In genomic region chr21:41762753-41763152, GRCh38 we compare ENCODE assay signal across 19 cellular contexts. TPM values are rescaled to one million over a fixed set of nuclear protein-coding genes. Genes with fewer than 3 reads are reported as not detected.
A peak's percentile ranks its signal among the peaks of the same experiment; 100 is the strongest.
DNase-seq lines count a peak whose midpoint lies in the region; ATAC-seq and TF ChIP-seq lines count a peak whose summit lies in the region.
"Had no signal": no experiment of that assay in that cellular context is flagged by ENCODE, and none has a peak within 500 bp of the region (broad histone marks: within the 10 kb centered on the region; RNA-seq: fewer than 3 reads in every experiment).

No MANE protein-coding gene starts in this region.

- no peak overlapping the region for H2BK20ac ChIP-seq in H9 (ENCODE audit: low read depth, low read length, poor library complexity, severe bottlenecking)

- no peak overlapping the region for H2AK5ac ChIP-seq in H9 (ENCODE audit: insufficient read length, low read length)

- H3K18ac ChIP-seq in H9 (ENCODE audit: insufficient read length, low read depth, low read length), result peak overlapping the region; percentile 3

- H3K4me3 Mint-ChIP-seq in H9 (peak overlapping the region; percentile 58 to 82), progenitor cell of endocrine pancreas (ENCODE audit: low read depth) (peak overlapping the region; percentile 68)
- H3K4me3 Mint-ChIP-seq: activated CD4-positive, alpha-beta T cell treated with anti-CD3 and anti-CD28 coated beads, Interleukin-2, amount 10 ng/mL, durations not matched to agents 7 days and 5 days; activated naive CD4-positive, alpha-beta T cell treated with anti-CD3 and anti-CD28 coated beads, Interleukin-2, amount 50 U/mL, for 24 hours; natural killer cell had no signal

- H3K27me3 Mint-ChIP-seq in H9 (ENCODE audit: low read depth) (peaks cover 79% of the 10 kb centered on the region), progenitor cell of endocrine pancreas (peaks cover 5% of the 10 kb centered on the region)

- peak overlapping the region; percentile 61 for H3K4me2 ChIP-seq in H9 (ENCODE audit: insufficient read depth, insufficient read length, low read length)
- no peak overlapping the region for H3K4me2 ChIP-seq in Karpas-422 (ENCODE audit: low read depth, low read length, poor library complexity, severe bottlenecking)

- H3K9me3 Mint-ChIP-seq in H9 (peaks cover 0 to 2% of the 10 kb centered on the region in 2 experiments; a peak in 2 of 5 replicates), progenitor cell of endocrine pancreas (ENCODE audit: low read depth) (no peaks in the 10 kb centered on the region)
- H3K9me3 Mint-ChIP-seq: activated CD4-positive, alpha-beta T cell treated with anti-CD3 and anti-CD28 coated beads, Interleukin-2, amount 10 ng/mL, durations not matched to agents 7 days and 5 days; activated naive CD4-positive, alpha-beta T cell treated with anti-CD3 and anti-CD28 coated beads, Interleukin-2, amount 50 U/mL, for 24 hours; natural killer cell had no signal

- no peaks in the 10 kb centered on the region for H4K20me1 ChIP-seq in H9 (ENCODE audit: control insufficient read depth, insufficient read depth, insufficient read length)
- no peaks in the 10 kb centered on the region for H4K20me1 ChIP-seq in Karpas-422 (ENCODE audit: insufficient read depth, low read depth, low read length)

- intact Hi-C loops in breast epithelium (cut with DNase I; ENCODE audit: low total_unique reads), result no loop called here
- intact Hi-C loops in ascending aorta (cut with DNase I), result loop anchor here (10.0 kb wide), 1 partner anchor 1962 kb away; no protein-coding TSS in a partner anchor

- no peaks in the 10 kb centered on the region for H3K36me3 ChIP-seq in breast epithelium
- no peaks in the 10 kb centered on the region for H3K36me3 ChIP-seq in iPS-18a (ENCODE audit: control insufficient read depth, low read depth, low read length)
- no peaks in the 10 kb centered on the region for H3K36me3 ChIP-seq in ascending aorta
- H3K36me3 ChIP-seq in Karpas-422 (ENCODE audit: insufficient read depth, low read length), result no peaks in the 10 kb centered on the region
- H3K36me3 ChIP-seq: brain microvascular endothelial cell, SJCRH30 had no signal

- peaks cover 30% of the 10 kb centered on the region for H3K23me2 ChIP-seq in H9 (ENCODE audit: insufficient read length, low read depth, low read length, poor library complexity, severe bottlenecking)

- H3K9me3 ChIP-seq in H9 (ENCODE audit: control insufficient read depth, low read depth, low read length), result no peaks in the 10 kb centered on the region
- H3K9me3 ChIP-seq in breast epithelium, result no peaks in the 10 kb centered on the region
- no peaks in the 10 kb centered on the region for H3K9me3 ChIP-seq in iPS-18a (ENCODE audit: control insufficient read depth, low read depth, low read length)
- H3K9me3 ChIP-seq in ascending aorta, result no peaks in the 10 kb centered on the region
- no peaks in the 10 kb centered on the region for H3K9me3 ChIP-seq in Karpas-422 (ENCODE audit: low read length)
- H3K9me3 ChIP-seq: SJCRH30 had no signal

- H3K4me1 Mint-ChIP-seq in H9, result peaks cover 72 to 75% of the 10 kb centered on the region in 2 experiments
- peaks cover 59% of the 10 kb centered on the region for H3K4me1 Mint-ChIP-seq in progenitor cell of endocrine pancreas (ENCODE audit: low read depth)

- H2BK5ac ChIP-seq in H9 (ENCODE audit: insufficient read length, low read length), result no peak overlapping the region

- TF ChIP-seq POLR2A in breast epithelium (IDR thresholded peaks at IDR 0.05), result no peak

- H4K8ac ChIP-seq in H9 (replicated peaks; ENCODE audit: insufficient read length, low read depth, low read length), result no peak overlapping the region

- H3K27ac Mint-ChIP-seq in H9 (no peak overlapping the region; a peak in 1 of 7 replicates), progenitor cell of endocrine pancreas (peak overlapping the region; percentile 89)
- H3K27ac Mint-ChIP-seq: activated CD4-positive, alpha-beta T cell treated with anti-CD3 and anti-CD28 coated beads, Interleukin-2, amount 10 ng/mL, durations not matched to agents 7 days and 5 days; activated naive CD4-positive, alpha-beta T cell treated with anti-CD3 and anti-CD28 coated beads, Interleukin-2, amount 50 U/mL, for 24 hours; natural killer cell had no signal

- H3K36me3 Mint-ChIP-seq in H9 (ENCODE audit: insufficient read depth in 1 of 3, low read depth in 3 of 3) (no peaks in the 10 kb centered on the region), progenitor cell of endocrine pancreas (ENCODE audit: insufficient read depth) (peaks cover 3% of the 10 kb centered on the region)
- H3K36me3 Mint-ChIP-seq: activated naive CD4-positive, alpha-beta T cell treated with anti-CD3 and anti-CD28 coated beads, Interleukin-2, amount 50 U/mL, for 24 hours had no signal

- peak overlapping the region; percentile 90 for H2BK120ac ChIP-seq in H9 (ENCODE audit: low read depth, low read length, poor library complexity, severe bottlenecking)

- H3K27me3 ChIP-seq in H9 (ENCODE audit: insufficient read depth, low read length) (peaks cover 50% of the 10 kb centered on the region), breast epithelium (peaks cover 0 to 8% of the 10 kb centered on the region in 2 donors), iPS-18a (ENCODE audit: control insufficient read depth, insufficient read depth, low read length) (peaks cover 75% of the 10 kb centered on the region), ascending aorta (no peaks in the 10 kb centered on the region), Karpas-422 (ENCODE audit: low read length) (no peaks in the 10 kb centered on the region)

- H3K79me2 ChIP-seq in H9 (ENCODE audit: insufficient read depth, low read length) (no peaks in the 10 kb centered on the region), Karpas-422 (ENCODE audit: low read length) (no peaks in the 10 kb centered on the region)

- no peak overlapping the region for H3K23ac ChIP-seq in H9 (ENCODE audit: insufficient read length, low read depth, low read length)

- no peak overlapping the region for H4K5ac ChIP-seq in H9 (ENCODE audit: insufficient read length, low read depth, low read length)

- no peak overlapping the region for H3K4ac ChIP-seq in H9 (ENCODE audit: low read depth, low read length)

- H2AFZ ChIP-seq in H9 (ENCODE audit: low read length) (no peak overlapping the region), Karpas-422 (ENCODE audit: low read length) (no peak overlapping the region)

- TF ChIP-seq CTCF in H9 (conservative IDR thresholded peaks at IDR 0.05) (no peak), breast epithelium (IDR thresholded peaks at IDR 0.05) (no peak), progenitor cell of endocrine pancreas (IDR thresholded peaks at IDR 0.05; ENCODE audit: unreplicated experiment) (no peak), ascending aorta (IDR thresholded peaks at IDR 0.05) (no peak)

- no peak overlapping the region for H3K14ac ChIP-seq in H9 (ENCODE audit: insufficient read depth, low read length)

- H3K56ac ChIP-seq in H9 (ENCODE audit: insufficient read length, low read depth, low read length), result no peak overlapping the region

- H3K27ac ChIP-seq in H9 (ENCODE audit: insufficient read length, low read depth, low read length) (no peak overlapping the region), breast epithelium (peak overlapping the region; percentile 55 to 85), iPS-18a (ENCODE audit: low read length) (no peak overlapping the region), ascending aorta (peak overlapping the region in 1 of 2 donors; percentile 74), Karpas-422 (ENCODE audit: low read length) (no peak overlapping the region)
- H3K27ac ChIP-seq: brain microvascular endothelial cell, SJCRH30 had no signal

- DNase-seq in H9, result no peak
- no peak for DNase-seq in breast epithelium (ENCODE audit: low spot score in 2 of 2)
- DNase-seq in progenitor cell of endocrine pancreas (ENCODE audit: low spot score, unreplicated experiment), result no peak
- no peak for DNase-seq in ascending aorta (ENCODE audit: low spot score in 2 of 2)
- no peak for DNase-seq in DMS53 treated with DMSO at 0.1 percent for 48 hours (lab: John Stamatoyannopoulos, UW; ENCODE audit: unreplicated experiment)
- DNase-seq in Karpas-422, result no peak
- DNase-seq: activated CD4-positive, alpha-beta T cell treated with anti-CD3 and anti-CD28 coated beads, Interleukin-2, amount 10 ng/mL, durations not matched to agents 7 days and 5 days; activated T-cell treated with anti-CD3 and anti-CD28 coated beads, Interleukin-2, amount 50 U/mL, for 1 hour; AML-193; brain microvascular endothelial cell; GF-D8; natural killer cell; NCI-H510A; SJCRH30; stimulated activated CD4-positive, alpha-beta T cell treated with anti-CD3 and anti-CD28 coated beads, Interleukin-1b, Interleukin-23, amount 100 ng/mL, for 48 hours; T-helper 9 cell had no signal

- H3T11ph ChIP-seq in H9 (ENCODE audit: low read length), result no peak overlapping the region

- no peak overlapping the region for H2BK15ac ChIP-seq in H9 (ENCODE audit: low read depth, low read length)

- no peak overlapping the region for H2BK12ac ChIP-seq in H9 (ENCODE audit: insufficient read length, low read depth, low read length)

- H3K4me3 ChIP-seq in breast epithelium (no peak overlapping the region), iPS-18a (ENCODE audit: low read length) (peak overlapping the region; percentile 53), ascending aorta (no peak overlapping the region), Karpas-422 (ENCODE audit: low read length) (no peak overlapping the region)
- H3K4me3 ChIP-seq: SJCRH30 had no signal

- ATAC-seq in GM21737 (IDR thresholded peaks at IDR 0.05; ENCODE audit: unreplicated experiment), result no peak
- ATAC-seq: natural killer cell had no signal

- no peaks in the 10 kb centered on the region for H3K9me2 ChIP-seq in Karpas-422 (replicated peaks; ENCODE audit: insufficient read depth, low read length)

- H4K91ac ChIP-seq in H9 (ENCODE audit: insufficient read length, low read depth, low read length), result no peak overlapping the region

- H3K9ac ChIP-seq in H9 (ENCODE audit: extremely low read depth, insufficient read length, low read length) (no peak overlapping the region), iPS-18a (ENCODE audit: low read length) (peak overlapping the region; percentile 6), Karpas-422 (ENCODE audit: low read length) (no peak overlapping the region)

- WGBS in H9 (ENCODE audit: extremely low coverage, insufficient read length, low lambda C conversion rate), result no CpG with 5 or more reads among the region's 16 CpGs

- H3K4me1 ChIP-seq in H9 (ENCODE audit: insufficient read depth, low read length) (peaks cover 6% of the 10 kb centered on the region; the same call in 1 of the 2 replicates), breast epithelium (peaks cover 0 to 25% of the 10 kb centered on the region in 2 donors), iPS-18a (ENCODE audit: control insufficient read depth, low read depth, low read length) (peaks cover 44% of the 10 kb centered on the region), ascending aorta (peaks cover 5 to 21% of the 10 kb centered on the region in 2 donors), Karpas-422 (ENCODE audit: low read length) (no peaks in the 10 kb centered on the region)
- H3K4me1 ChIP-seq: SJCRH30 had no signal

- H3K79me1 ChIP-seq in H9 (ENCODE audit: insufficient read depth, low read depth, low read length, poor library complexity, severe bottlenecking), result no peaks in the 10 kb centered on the region

RNA-seq across cellular contexts. Expression of gene RIPK4, which starts 4.1 kb away (rescaled TPM):
- total RNA-seq in H9 (2021), result 2.9 and 3.6 TPM in 2 replicates
- 10 to 100 TPM in 2 of 3 donors, not detected in 1; 15.7 to 30.3 TPM for total RNA-seq in breast epithelium
- 28.9 and 30.1 TPM in 2 replicates for total RNA-seq in progenitor cell of endocrine pancreas
- total RNA-seq in ascending aorta, result 6.4 TPM
- total RNA-seq in Karpas-422 (2014; rRNA removed; shearing (Covaris generic); ENCODE audit: low replicate concordance), result not detected in 2 replicates
- total RNA-seq: SJCRH30 had no signal

Comparison
In these comparisons a context has a peak if more than half of its experiments do, and no peak if none do; other contexts are left out.
1. H3K27ac ChIP-seq: peak in breast epithelium (2 of 2); none in H9 (single experiment), iPS-18a (single experiment) and Karpas-422 (single experiment).